Comparison of ENCODE assay signal across 31 cellular contexts in the genomic region with DNA sequence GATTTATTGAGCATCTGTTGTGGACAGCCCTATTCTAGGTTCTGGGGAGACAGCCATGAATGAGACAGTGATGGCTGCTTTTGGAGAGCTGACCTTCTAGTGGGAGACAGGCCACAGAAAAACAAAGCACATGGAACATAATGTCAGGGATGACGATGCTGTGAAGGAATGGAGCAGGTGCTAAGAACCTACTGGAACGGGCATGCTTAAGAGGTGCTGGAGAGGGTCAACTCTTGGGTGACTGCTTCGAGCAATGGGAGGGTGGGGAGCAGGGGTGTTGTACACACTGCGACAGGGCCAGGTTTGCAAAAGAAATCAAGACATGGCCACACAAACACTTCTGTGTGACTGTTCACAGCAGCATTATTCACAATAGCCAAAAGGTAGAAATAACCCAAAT. TPM values are rescaled to one million over a fixed set of nuclear protein-coding genes. Genes with fewer than 3 reads are reported as not detected.
"Had no signal": no experiment of that assay in that cellular context is flagged by ENCODE, and none has a peak within 500 bp of the region (broad histone marks: within the 10 kb centered on the region; RNA-seq: fewer than 3 reads in every experiment).

No MANE protein-coding gene starts in this region.

- H3K9ac ChIP-seq: KMS-11 had no signal

- H3K36me3 Mint-ChIP-seq: activated CD4-positive, alpha-beta memory T cell treated with anti-CD3 and anti-CD28 coated beads for 36 hours; activated naive CD4-positive, alpha-beta T cell treated with anti-CD3 and anti-CD28 coated beads, Interleukin-2, amount 50 U/mL, for 72 hours; T-cell had no signal

- H3K9me3 Mint-ChIP-seq: activated CD4-positive, alpha-beta memory T cell treated with anti-CD3 and anti-CD28 coated beads for 36 hours; activated CD4-positive, alpha-beta T cell treated with anti-CD3 and anti-CD28 coated beads, Interleukin-2, amount 10 ng/mL, durations not matched to agents 7 days and 5 days; activated naive CD4-positive, alpha-beta T cell treated with anti-CD3 and anti-CD28 coated beads, Interleukin-2, amount 50 U/mL, for 72 hours; activated naive CD8-positive, alpha-beta T cell treated with anti-CD3 and anti-CD28 coated beads, Interleukin-2, amount 50 U/mL, for 24 hours; activated T-cell treated with anti-CD3 and anti-CD28 coated beads, Interleukin-2, amount 50 U/mL, for 4 hours; T-cell had no signal

- H3K27ac ChIP-seq: ascending aorta, body of pancreas, KMS-11, SK-N-MC, VCaP had no signal

- H3K9me3 ChIP-seq: ascending aorta, body of pancreas, MG63 had no signal

- ATAC-seq: activated naive CD4-positive, alpha-beta T cell treated with anti-CD3 and anti-CD28 coated beads, Interleukin-2, amount 50 U/mL, for 72 hours; activated naive CD8-positive, alpha-beta T cell treated with anti-CD3 and anti-CD28 coated beads, Interleukin-2, amount 50 U/mL, for 24 hours; activated T-cell treated with anti-CD3 and anti-CD28 coated beads, Interleukin-2, amount 50 U/mL, for 4 hours; body of pancreas; T-cell had no signal

- H3K4me3 Mint-ChIP-seq: activated CD4-positive, alpha-beta memory T cell treated with anti-CD3 and anti-CD28 coated beads for 36 hours; activated CD4-positive, alpha-beta T cell treated with anti-CD3 and anti-CD28 coated beads, Interleukin-2, amount 10 ng/mL, durations not matched to agents 7 days and 5 days; activated naive CD8-positive, alpha-beta T cell treated with anti-CD3 and anti-CD28 coated beads, Interleukin-2, amount 50 U/mL, for 24 hours; activated T-cell treated with anti-CD3 and anti-CD28 coated beads, Interleukin-2, amount 50 U/mL, for 4 hours; T-cell had no signal

- H3K4me2 ChIP-seq: KMS-11 had no signal

- H3K4me3 ChIP-seq: ascending aorta, body of pancreas, MG63, SK-N-MC had no signal

- DNase-seq: activated CD4-positive, alpha-beta memory T cell treated with anti-CD3 and anti-CD28 coated beads for 36 hours; activated CD4-positive, alpha-beta T cell treated with anti-CD3 and anti-CD28 coated beads, Interleukin-2, amount 10 ng/mL, durations not matched to agents 7 days and 5 days; activated CD4-positive, CD25-positive, alpha-beta regulatory T cell; activated CD8-positive, alpha-beta memory T cell treated with anti-CD3 and anti-CD28 coated beads for 24 hours; activated effector memory CD4-positive, alpha-beta T cell treated with anti-CD3 and anti-CD28 coated beads, Interleukin-2, amount 50 U/mL, for 16 hours; activated naive CD4-positive, alpha-beta T cell treated with Interleukin-2 at 50 U/mL for 16 hours; activated naive CD8-positive, alpha-beta T cell treated with anti-CD3 and anti-CD28 coated beads, Interleukin-2, amount 50 U/mL, for 24 hours; activated T-cell treated with anti-CD3 and anti-CD28 coated beads, Interleukin-2, amount 50 U/mL, for 4 hours; amniotic stem cell; body of pancreas; central memory CD4-positive, alpha-beta T cell; MG63; MV-4-11; NCI-H1092 treated with DMSO at 0.1 percent for 48 hours; NCI-H1417 treated with DMSO at 0.1 percent for 48 hours; NCI-H1694; NCI-H2029; NCI-H2107; NCI-H2171 treated with DMSO at 0.1 percent for 48 hours; NCI-H345; NCI-H510A; NCI-H69; SIG-M5; T-cell had no signal

- FAIRE-seq: bronchial epithelial cell had no signal

- H3K27me3 ChIP-seq: ascending aorta, body of pancreas, MG63 had no signal

- H3K36me3 ChIP-seq: ascending aorta had no signal

- H3K27ac Mint-ChIP-seq: activated CD4-positive, alpha-beta memory T cell treated with anti-CD3 and anti-CD28 coated beads for 36 hours; activated CD4-positive, alpha-beta T cell treated with anti-CD3 and anti-CD28 coated beads, Interleukin-2, amount 10 ng/mL, durations not matched to agents 7 days and 5 days; activated naive CD4-positive, alpha-beta T cell treated with anti-CD3 and anti-CD28 coated beads, Interleukin-2, amount 50 U/mL, for 72 hours; activated naive CD8-positive, alpha-beta T cell treated with anti-CD3 and anti-CD28 coated beads, Interleukin-2, amount 50 U/mL, for 24 hours; T-cell had no signal

RNA-seq across cellular contexts. Expression of a gene that starts 12.1 kb away (rescaled TPM):
- total RNA-seq: activated CD4-positive, alpha-beta memory T cell treated with anti-CD3 and anti-CD28 coated beads for 36 hours; activated CD4-positive, alpha-beta T cell treated with anti-CD3 and anti-CD28 coated beads, Interleukin-2, amount 10 ng/mL, durations not matched to agents 7 days and 5 days; activated naive CD4-positive, alpha-beta T cell treated with anti-CD3 and anti-CD28 coated beads, Interleukin-2, amount 50 U/mL, for 72 hours; activated T-cell treated with anti-CD3 and anti-CD28 coated beads, Interleukin-2, amount 50 U/mL, for 4 hours; ascending aorta; bronchial epithelial cell; T-cell; T-helper 2 cell treated with Interferon-gamma antibody and Interleukin-4, amounts not matched to agents 100 ng/mL and 5 ng/mL, for 36 hours had no signal
